In the genomic region with DNA sequence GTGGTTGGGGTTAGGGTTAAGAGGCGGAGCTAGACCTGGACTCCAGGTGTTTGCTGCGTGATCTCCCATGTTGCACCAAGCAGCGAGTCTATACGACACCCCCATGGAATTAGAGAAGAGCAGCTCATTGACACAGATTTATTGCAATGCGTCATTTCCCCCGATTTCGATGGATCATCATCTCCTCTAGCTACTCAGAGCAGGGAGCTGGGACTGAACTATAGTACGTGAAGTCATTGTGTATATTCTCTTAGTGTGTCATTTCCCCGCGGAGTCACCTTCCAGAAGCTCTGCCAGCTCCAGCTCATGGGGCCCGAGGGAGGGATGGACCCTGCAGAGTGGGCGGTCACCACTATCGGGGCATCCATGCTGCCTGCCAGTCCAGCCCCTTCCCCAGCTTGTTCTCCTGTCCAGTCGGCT, we compare ENCODE assay signal across 14 cellular contexts. TPM values are rescaled to one million over a fixed set of nuclear protein-coding genes. Genes with fewer than 3 reads are reported as not detected.
DNase-seq lines count a peak whose midpoint lies in the region; ATAC-seq, FAIRE-seq and TF ChIP-seq lines count a peak whose summit lies in the region.
"Had no signal": no experiment of that assay in that cellular context is flagged by ENCODE, and none has a peak within 500 bp of the region (broad histone marks: within the 10 kb centered on the region; RNA-seq: fewer than 3 reads in every experiment).

No MANE protein-coding gene starts in this region.

- H4K20me1 ChIP-seq in Loucy (ENCODE audit: insufficient read depth, low read length, poor library complexity, severe bottlenecking): no peaks in the 10 kb centered on the region
- no peaks in the 10 kb centered on the region for H4K20me1 ChIP-seq in H1 (replicated peaks in 1 of 2; ENCODE audit: control insufficient read depth in 1 of 2, insufficient read depth in 2 of 2, low read length in 2 of 2)

- no peak for TF ChIP-seq RAD21 in H1 (IDR thresholded peaks at IDR 0.05 in 1 of 2, conservative IDR thresholded peaks at IDR 0.05 in 1 of 2; ENCODE audit: low read depth in 2 of 2, low read length in 2 of 2)

- no peak overlapping the region for H2BK20ac ChIP-seq in H1 (ENCODE audit: low read length)

- H3K4ac ChIP-seq in H1 (replicated peaks; ENCODE audit: insufficient read length, low read depth, low read length): no peak overlapping the region
- H3K4ac ChIP-seq in trophoblast cell (ENCODE audit: low read depth, low read length): no peak overlapping the region

- 86% methylated on average over 14 of the region's 14 CpGs; no CpG with 5 or more reads in 1 of the 2 experiments for WGBS in H1 (ENCODE audit: extremely low coverage in 1 of 2, insufficient coverage in 1 of 2, insufficient read length in 1 of 2, insufficient replicate concordance in 2 of 2, low coverage in 1 of 2, low lambda C conversion rate in 2 of 2, missing lambda C conversion rate in 1 of 2), 2 experiments
- 76 to 80% methylated on average over 2 to 14 of the region's 14 CpGs for WGBS in transverse colon (ENCODE audit: low coverage in 1 of 2), 2 donors
- WGBS in trophoblast cell (ENCODE audit: extremely low coverage, insufficient coverage, insufficient read length): no CpG with 5 or more reads among the region's 14 CpGs

- H3K9me3 ChIP-seq in Loucy (ENCODE audit: insufficient read depth, low read depth, low read length) (no peaks in the 10 kb centered on the region), H1 (ENCODE audit: insufficient read depth in 2 of 2, low read depth in 1 of 2, low read length in 1 of 2) (no peaks in the 10 kb centered on the region), transverse colon (no peaks in the 10 kb centered on the region), trophoblast cell (ENCODE audit: insufficient read depth, low read depth, low read length) (no peaks in the 10 kb centered on the region)
- H3K9me3 ChIP-seq: esophagus muscularis mucosa, lower lobe of right lung had no signal

- H2AFZ ChIP-seq in Loucy (ENCODE audit: low read length) (peak overlapping the region; percentile 73; the same call in 1 of the 2 replicates), H1 (ENCODE audit: low read length) (no peak overlapping the region), trophoblast cell (ENCODE audit: insufficient read depth, low read length, poor library complexity) (no peak overlapping the region)

- no peak overlapping the region for H2BK15ac ChIP-seq in H1 (ENCODE audit: low read length)

- no peak overlapping the region for H2BK5ac ChIP-seq in H1 (ENCODE audit: low read depth, low read length)
- H2BK5ac ChIP-seq in trophoblast cell (ENCODE audit: low read depth, low read length, poor library complexity): no peak overlapping the region

- no peak overlapping the region for H2BK120ac ChIP-seq in H1 (replicated peaks; ENCODE audit: low read depth, low read length)
- H2BK120ac ChIP-seq in trophoblast cell (ENCODE audit: insufficient read depth, low read length, poor library complexity): no peak overlapping the region

- H3K36me3 ChIP-seq in Loucy (ENCODE audit: insufficient read depth, low read length): no peaks in the 10 kb centered on the region
- no peaks in the 10 kb centered on the region for H3K36me3 ChIP-seq in H1 (ENCODE audit: control insufficient read depth in 2 of 4, insufficient read depth in 4 of 4, low read length in 3 of 4)
- no peaks in the 10 kb centered on the region for H3K36me3 ChIP-seq in transverse colon
- H3K36me3 ChIP-seq in trophoblast cell (ENCODE audit: control insufficient read depth in 1 of 2, insufficient read depth in 2 of 2, low read length in 2 of 2): no peaks in the 10 kb centered on the region
- H3K36me3 ChIP-seq: esophagus muscularis mucosa, lower lobe of right lung had no signal

- H4K5ac ChIP-seq in H1 (ENCODE audit: insufficient read length, low read depth, low read length): no peak overlapping the region

- H3K56ac ChIP-seq in H1 (replicated peaks; ENCODE audit: insufficient read length, low read depth, low read length): no peak overlapping the region

- H3K23me2 ChIP-seq in H1 (ENCODE audit: low read depth, low read length): no peaks in the 10 kb centered on the region

- H4K8ac ChIP-seq in H1 (ENCODE audit: extremely low read depth, insufficient read depth, low read length) (peak overlapping the region; percentile 29; the same call in 1 of the 2 replicates), trophoblast cell (ENCODE audit: low read depth, low read length) (no peak overlapping the region)

- H2BK12ac ChIP-seq in H1 (ENCODE audit: low read depth, low read length) (0 out of 2 replicates have a peak overlapping the region, but pooled peaks have one; percentile 50), trophoblast cell (ENCODE audit: low read length) (no peak overlapping the region)

- H3K9me2 ChIP-seq in Loucy (replicated peaks; ENCODE audit: low read depth, low read length): no peaks in the 10 kb centered on the region

- no peak overlapping the region for H3K14ac ChIP-seq in H1 (ENCODE audit: insufficient read length)
- H3K14ac ChIP-seq in trophoblast cell (ENCODE audit: low read length): no peak overlapping the region

- CTCF ChIA-PET in H1 (lab: Charles Lee; ENCODE audit: partially characterized antibody): interaction anchor here (0.8 to 2.6 kb wide), 4 partner anchors 8 to 156 kb away, joined by 3 to 8 read pairs (median 4); no protein-coding TSS in a partner anchor

- H3K23ac ChIP-seq in H1 (ENCODE audit: insufficient read length) (no peak overlapping the region), trophoblast cell (ENCODE audit: low read length) (no peak overlapping the region)

- no peak overlapping the region for H3K18ac ChIP-seq in H1 (ENCODE audit: extremely low read depth, low read length)
- no peak overlapping the region for H3K18ac ChIP-seq in trophoblast cell (ENCODE audit: low read length)

- H3K79me2 ChIP-seq in Loucy (ENCODE audit: insufficient read depth, low read length) (no peaks in the 10 kb centered on the region), H1 (ENCODE audit: control insufficient read depth in 1 of 2, insufficient read depth in 2 of 2, low read length in 2 of 2) (no peaks in the 10 kb centered on the region), trophoblast cell (ENCODE audit: control insufficient read depth, insufficient read depth, low read length, poor library complexity) (no peaks in the 10 kb centered on the region)

- FAIRE-seq in H1 (lab: Jason Lieb, UNC): no peak

- DNase-seq in ELR (ENCODE audit: low read depth) (peak; percentile 97), H1 (ENCODE audit: low read depth in 1 of 2, low spot score in 2 of 2) (no peak), mesenteric fat pad (ENCODE audit: low spot score) (peak; percentile 60), transverse colon (no peak), trophoblast cell (no peak)
- no peak for DNase-seq in effector CD4-positive, alpha-beta T cell
- DNase-seq: activated CD4-positive, alpha-beta memory T cell treated with anti-CD3 and anti-CD28 coated beads for 36 hours; lower lobe of right lung; NCI-H510A; substantia nigra had no signal

- H3F3A ChIP-seq in Loucy (ENCODE audit: low read depth): peaks cover 11% of the 10 kb centered on the region; the same call in 1 of the 2 replicates

- H3K79me1 ChIP-seq in H1 (ENCODE audit: low read depth, low read length): no peaks in the 10 kb centered on the region
- peaks cover 1% of the 10 kb centered on the region for H3K79me1 ChIP-seq in trophoblast cell (ENCODE audit: low read length)

- no peak overlapping the region for H4K12ac ChIP-seq in trophoblast cell (ENCODE audit: low read depth, low read length)

- POLR2A ChIA-PET in H1 (lab: Charles Lee; ENCODE audit: partially characterized antibody): interaction anchor here (2.1 kb wide), 2 partner anchors 9 to 82 kb away, joined by 7 to 10 read pairs; partner anchors contain the start of gene PRDM15

- no peak for ATAC-seq in GM18505 (IDR thresholded peaks at IDR 0.05; ENCODE audit: unreplicated experiment)
- ATAC-seq: lower lobe of right lung had no signal

- H3K4me1 ChIP-seq in Loucy (ENCODE audit: insufficient read depth, low read length, poor library complexity, severe bottlenecking) (peaks cover 43% of the 10 kb centered on the region), H1 (replicated peaks in 1 of 4; ENCODE audit: control insufficient read depth in 3 of 4, insufficient read depth in 4 of 4, low read length in 3 of 4) (peaks cover 1 to 5% (median 3%) of the 10 kb centered on the region in 4 experiments; a peak in 5 of 7 replicates), transverse colon (peaks cover 0 to 17% (median 5%) of the 10 kb centered on the region in 4 donors), trophoblast cell (ENCODE audit: control insufficient read depth in 1 of 2, insufficient read depth in 2 of 2, low read length in 2 of 2) (peaks cover 9 to 15% of the 10 kb centered on the region in 2 experiments)

- H3K27ac ChIP-seq in H1 (ENCODE audit: low read depth, low read length) (no peak overlapping the region), transverse colon (no peak overlapping the region), trophoblast cell (ENCODE audit: low read depth, low read length) (no peak overlapping the region)
- H3K27ac ChIP-seq: coronary artery, esophagus muscularis mucosa, lower lobe of right lung had no signal

- TF ChIP-seq POLR2A in H1 (IDR thresholded peaks at IDR 0.05; ENCODE audit: control extremely low read depth in 1 of 2, low read depth in 2 of 2, low read length in 2 of 2) (no peak), GM18505 (IDR thresholded peaks at IDR 0.05; ENCODE audit: borderline replicate concordance, extremely low read depth, insufficient read depth, insufficient read length) (no peak), transverse colon (IDR thresholded peaks at IDR 0.05) (no peak)

- TF ChIP-seq CTCF in Loucy (conservative IDR thresholded peaks at IDR 0.05; ENCODE audit: low read length) (no peak), H1 (IDR thresholded peaks at IDR 0.05; ENCODE audit: control extremely low read depth in 1 of 3, insufficient read depth in 1 of 3, low read depth in 1 of 3, low read length in 3 of 3) (no peak), transverse colon (IDR thresholded peaks at IDR 0.05) (no peak)

- H3K9ac ChIP-seq in Loucy (ENCODE audit: low read depth, low read length, poor library complexity, severe bottlenecking) (peak overlapping the region; percentile 64), H1 (replicated peaks in 1 of 4; ENCODE audit: extremely low read depth in 1 of 4, low read depth in 3 of 4, low read length in 3 of 4) (no peak overlapping the region), trophoblast cell (ENCODE audit: low read length) (no peak overlapping the region)

- H3K4me2 ChIP-seq in Loucy (ENCODE audit: low read depth, low read length, poor library complexity, severe bottlenecking) (peak overlapping the region; percentile 53), H1 (ENCODE audit: insufficient read depth in 1 of 2, low read depth in 2 of 2, low read length in 2 of 2) (no peak overlapping the region), trophoblast cell (ENCODE audit: low read length) (no peak overlapping the region)

- in situ Hi-C loops in transverse colon (cut with MboI; ENCODE audit: low pct_ligation_motif_present in 1 of 4, low pct_unique_long_range_greater_than_20kb in 1 of 4, low sequenced_read_pairs in 3 of 4): no loop called here

- TF ChIP-seq EP300 in H1 (IDR thresholded peaks at IDR 0.05; ENCODE audit: borderline replicate concordance in 1 of 2, low read depth in 2 of 2, low read length in 2 of 2): no peak
- TF ChIP-seq EP300 in transverse colon (IDR thresholded peaks at IDR 0.05; ENCODE audit: low read depth): no peak

- H3K27me3 ChIP-seq in Loucy (ENCODE audit: insufficient read depth, low read length, poor library complexity, severe bottlenecking) (no peaks in the 10 kb centered on the region), H1 (replicated peaks in 1 of 4; ENCODE audit: control insufficient read depth in 3 of 4, extremely low read depth in 1 of 4, insufficient read depth in 3 of 4, low read length in 3 of 4) (no peaks in the 10 kb centered on the region), transverse colon (peaks cover 5% of the 10 kb centered on the region), trophoblast cell (ENCODE audit: insufficient read depth, low read length) (no peaks in the 10 kb centered on the region)

- intact Hi-C loops in transverse colon (cut with DNase I; ENCODE audit: low total_unique reads): no loop called here

- no peak overlapping the region for H2AK5ac ChIP-seq in H1 (ENCODE audit: low read depth, low read length)
- H2AK5ac ChIP-seq in trophoblast cell (ENCODE audit: low read length): no peak overlapping the region

- no peak overlapping the region for H4K91ac ChIP-seq in H1 (replicated peaks; ENCODE audit: insufficient read length, low read length)
- no peak overlapping the region for H4K91ac ChIP-seq in trophoblast cell (ENCODE audit: low read depth, low read length)

- H3K4me3 ChIP-seq in Loucy (ENCODE audit: low read length, poor library complexity, severe bottlenecking) (peak overlapping the region; percentile 43), H1 (ENCODE audit: extremely low read depth in 1 of 4, insufficient read depth in 2 of 4, low read depth in 3 of 4, low read length in 4 of 4) (no peak overlapping the region), transverse colon (no peak overlapping the region), trophoblast cell (ENCODE audit: low read depth, low read length) (no peak overlapping the region)
- H3K4me3 ChIP-seq: coronary artery, esophagus muscularis mucosa, lower lobe of right lung had no signal

RNA-seq across cellular contexts. Expression of gene C2CD2, which starts 7.5 kb away (rescaled TPM):
- total RNA-seq in H1 (2021; fragmentation: NEBNext Ultra II Directional; extraction: Animal tissue kit (Norgen Biotek cat#: 25700)): 12.4 and 13.0 TPM in 2 replicates
- polyA plus RNA-seq in H1 (2011; rRNA removed): 10.4 and 10.7 TPM in 2 replicates
- polyA plus RNA-seq in H1 (2011; cell fraction: cytosol; rRNA removed): 11.0 TPM
- 13.4 TPM for polyA plus RNA-seq in H1 (2011; cell fraction: nucleus; rRNA removed)
- polyA plus RNA-seq in H1 (2012, experiment 1 of 2): 9.3 to 12.8 TPM (median 10.8 TPM) in 4 replicates
- 1.4 TPM for polyA plus RNA-seq in H1 (2012, experiment 2 of 2)
- polyA plus RNA-seq in H1 (2013, experiment 1 of 2): 6.7 TPM
- polyA plus RNA-seq in H1 (2013, experiment 2 of 2): 7.0 TPM
- 47.7 and 67.1 TPM in 2 replicates for polyA minus RNA-seq in H1 (2011; rRNA and poly(A)+ RNA removed)
- polyA minus RNA-seq in H1 (2011; cell fraction: cytosol; rRNA and poly(A)+ RNA removed): 19.1 TPM
- polyA minus RNA-seq in H1 (2011; cell fraction: nucleus; rRNA and poly(A)+ RNA removed): 19.0 TPM
- total RNA-seq in mesenteric fat pad (125 TPM), transverse colon (10 to 100 TPM in 1 of 4 donors, 1 to 10 TPM in 3; 3.0 to 15.7 (median 7.4) TPM)
- polyA plus RNA-seq in trophoblast cell (2013): 5.3 and 5.6 TPM in 2 replicates

RNA-seq across cellular contexts. Expression of gene ZBTB21, which starts 48.9 kb away (rescaled TPM):
- total RNA-seq in H1 (2021; fragmentation: NEBNext Ultra II Directional; extraction: Animal tissue kit (Norgen Biotek cat#: 25700)): 16.2 and 17.8 TPM in 2 replicates
- 3.9 and 4.0 TPM in 2 replicates for polyA plus RNA-seq in H1 (2011; rRNA removed)
- 3.8 TPM for polyA plus RNA-seq in H1 (2011; cell fraction: cytosol; rRNA removed)
- 8.8 TPM for polyA plus RNA-seq in H1 (2011; cell fraction: nucleus; rRNA removed)
- 5.4 to 8.5 TPM (median 6.6 TPM) in 4 replicates for polyA plus RNA-seq in H1 (2012, experiment 1 of 2)
- polyA plus RNA-seq in H1 (2012, experiment 2 of 2): 0.37 TPM
- 7.4 TPM for polyA plus RNA-seq in H1 (2013, experiment 1 of 2)
- polyA plus RNA-seq in H1 (2013, experiment 2 of 2): 7.1 TPM
- polyA minus RNA-seq in H1 (2011; rRNA and poly(A)+ RNA removed): 16.0 and 24.5 TPM in 2 replicates
- polyA minus RNA-seq in H1 (2011; cell fraction: cytosol; rRNA and poly(A)+ RNA removed): 12.4 TPM
- 24.6 TPM for polyA minus RNA-seq in H1 (2011; cell fraction: nucleus; rRNA and poly(A)+ RNA removed)
- total RNA-seq in mesenteric fat pad (19.8 TPM), transverse colon (10 to 100 TPM in 2 of 4 donors, 1 to 10 TPM in 2; 5.2 to 19.5 (median 9.7) TPM)
- 7.5 TPM in 2 replicates for polyA plus RNA-seq in trophoblast cell (2013)

Comparison
In these comparisons a context has a peak if more than half of its experiments do, and no peak if none do; other contexts are left out.
1. DNase-seq: peak in ELR (single experiment) and mesenteric fat pad (single experiment); none in H1 (0 of 2), transverse colon (single experiment), effector CD4-positive, alpha-beta T cell (single experiment) and trophoblast cell (0 of 2).